2 cellular contexts compared by ENCODE assay signal in the genomic region with DNA sequence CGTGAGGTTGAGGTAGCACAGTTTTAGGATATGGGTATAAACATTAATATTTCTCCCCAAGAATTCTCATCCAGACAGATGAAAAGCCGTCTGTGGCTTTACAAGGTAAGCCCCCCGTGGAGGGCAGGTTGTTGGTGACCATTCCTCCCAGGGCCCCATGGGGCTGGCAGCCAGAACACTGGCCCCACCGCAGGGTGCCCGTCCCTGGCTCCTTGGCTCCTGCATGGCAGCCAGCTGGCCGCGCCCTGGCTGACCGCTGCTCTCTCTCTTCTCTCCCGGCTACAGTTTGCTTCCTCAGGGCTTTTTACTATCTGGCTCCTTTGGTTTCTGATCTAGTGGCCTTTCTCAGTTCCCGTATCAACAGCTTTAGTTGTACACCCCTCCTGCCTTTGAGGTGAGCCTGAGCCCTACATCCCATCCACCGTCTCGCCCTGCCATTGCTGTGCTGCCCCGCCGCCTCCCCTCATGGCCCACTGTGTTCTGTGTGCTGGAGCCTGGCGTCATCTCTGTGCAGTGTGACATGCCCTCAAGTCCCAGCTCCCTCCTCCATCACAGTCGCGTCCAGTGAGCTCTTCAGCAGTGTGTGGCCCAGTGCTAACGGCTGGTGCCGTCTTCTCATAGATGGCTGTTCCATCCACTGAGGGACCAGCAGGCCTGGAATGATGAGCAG.
TF ChIP-seq lines count a peak whose summit lies in the region.

No MANE protein-coding gene starts in this region.

TF ChIP-seq in HEK293, 187 proteins besides CTCF, POLR2A, EP300 and RAD21:
- TF ChIP-seq ZNF596 (tag by site-specific recombination; IDR thresholded peaks at IDR 0.05) (no peak), ZBTB7A (tag by site-specific recombination; IDR thresholded peaks at IDR 0.05; ENCODE audit: low read depth) (no peak), ZNF560 (tag by site-specific recombination; IDR thresholded peaks at IDR 0.05; ENCODE audit: borderline replicate concordance) (no peak), ZNF341 (tag by site-specific recombination; IDR thresholded peaks at IDR 0.05; ENCODE audit: low read depth) (peak; percentile 62), ZNF202 (tag by site-specific recombination; IDR thresholded peaks at IDR 0.05; ENCODE audit: borderline replicate concordance) (no peak), ZNF174 (tag by site-specific recombination; IDR thresholded peaks at IDR 0.05) (no peak), ZNF394 (tag by site-specific recombination; IDR thresholded peaks at IDR 0.05; ENCODE audit: borderline replicate concordance) (no peak), ZIC2 (tag by site-specific recombination; IDR thresholded peaks at IDR 0.05) (peak; percentile 45; the same call in 1 of the 2 replicates)

TF ChIP-seq in H1, 55 proteins besides CTCF, POLR2A, EP300 and RAD21:
- no peak for TF ChIP-seq SP4 (IDR thresholded peaks at IDR 0.05; ENCODE audit: low read length)
- no peak for TF ChIP-seq TEAD4 (IDR thresholded peaks at IDR 0.05; ENCODE audit: low read depth, low read length)
- no peak for TF ChIP-seq CHD2 (IDR thresholded peaks at IDR 0.05; ENCODE audit: low read length)
- TF ChIP-seq GABPA (IDR thresholded peaks at IDR 0.05; ENCODE audit: borderline replicate concordance, insufficient read depth, low read length), result no peak
- no peak for TF ChIP-seq ATF3 (IDR thresholded peaks at IDR 0.05; ENCODE audit: insufficient read depth, low read depth, low read length)
- no peak for TF ChIP-seq RFX5 (IDR thresholded peaks at IDR 0.05; ENCODE audit: borderline replicate concordance, low read depth, low read length)
- no peak for TF ChIP-seq KDM1A (IDR thresholded peaks at IDR 0.05; ENCODE audit: borderline replicate concordance, low read length)
- TF ChIP-seq HDAC2 (IDR thresholded peaks at IDR 0.05; ENCODE audit: borderline replicate concordance in 1 of 2, low read depth in 2 of 2, low read length in 2 of 2), result no peak
- TF ChIP-seq SP1 (IDR thresholded peaks at IDR 0.05; ENCODE audit: low read depth, low read length), result no peak
- no peak for TF ChIP-seq MAFK (IDR thresholded peaks at IDR 0.05; ENCODE audit: low read depth, low read length)
- TF ChIP-seq PHF8 (conservative IDR thresholded peaks at IDR 0.05; ENCODE audit: low read depth, low read length), result no peak
- no peak for TF ChIP-seq RBBP5 (IDR thresholded peaks at IDR 0.05; ENCODE audit: borderline replicate concordance, low read depth, low read length)
- TF ChIP-seq JUN (IDR thresholded peaks at IDR 0.05; ENCODE audit: low read depth, low read length), result no peak
- TF ChIP-seq CBX8 (IDR thresholded peaks at IDR 0.05; ENCODE audit: borderline replicate concordance, low read depth, low read length), result no peak
- no peak for TF ChIP-seq TBP (IDR thresholded peaks at IDR 0.05; ENCODE audit: low read depth, low read length)
- TF ChIP-seq, protein P1, sequence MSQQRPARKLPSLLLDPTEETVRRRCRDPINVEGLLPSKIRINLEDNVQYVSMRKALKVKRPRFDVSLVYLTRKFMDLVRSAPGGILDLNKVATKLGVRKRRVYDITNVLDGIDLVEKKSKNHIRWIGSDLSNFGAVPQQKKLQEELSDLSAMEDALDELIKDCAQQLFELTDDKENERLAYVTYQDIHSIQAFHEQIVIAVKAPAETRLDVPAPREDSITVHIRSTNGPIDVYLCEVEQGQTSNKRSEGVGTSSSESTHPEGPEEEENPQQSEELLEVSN (IDR thresholded peaks at IDR 0.05), result no peak
